ENCODE assay signal across 17 cellular contexts in genomic region chr3:126888186-126888760, GRCh38.
DNase-seq lines count a peak whose midpoint lies in the region; ATAC-seq, FAIRE-seq and TF ChIP-seq lines count a peak whose summit lies in the region.
"Had no signal": no experiment of that assay in that cellular context is flagged by ENCODE, and none has a peak within 500 bp of the region (broad histone marks: within the 10 kb centered on the region; RNA-seq: fewer than 3 reads in every experiment).

No MANE protein-coding gene starts in this region.

- H4K20me1 ChIP-seq in astrocyte (ENCODE audit: insufficient read depth, low read length) (no peaks in the 10 kb centered on the region), PC-9 (ENCODE audit: insufficient read depth) (no peaks in the 10 kb centered on the region)

- POLR2A ChIA-PET in PC-9 (lab: Charles Lee; ENCODE audit: unreplicated experiment): interaction anchor here (0.6 kb wide), 1 partner anchor 687 kb away, joined by 3 read pairs; no protein-coding TSS in a partner anchor

- H3K4me1 ChIP-seq in CD4-positive, CD25-positive, alpha-beta regulatory T cell (ENCODE audit: control insufficient read depth, insufficient read depth, low read length, poor library complexity, severe bottlenecking): peaks cover 8% of the 10 kb centered on the region
- H3K4me1 ChIP-seq in astrocyte (ENCODE audit: insufficient read depth, low read length): no peaks in the 10 kb centered on the region
- H3K4me1 ChIP-seq in PC-9 (replicated peaks; ENCODE audit: insufficient read depth): peaks cover 11% of the 10 kb centered on the region

- no peaks in the 10 kb centered on the region for H3K36me3 ChIP-seq in CD4-positive, CD25-positive, alpha-beta regulatory T cell (ENCODE audit: control insufficient read depth, insufficient read depth, low read length)
- H3K36me3 ChIP-seq in astrocyte (ENCODE audit: insufficient read depth, low read length) (no peaks in the 10 kb centered on the region), PC-9 (ENCODE audit: low read depth) (no peaks in the 10 kb centered on the region)

- no peak overlapping the region for H3K27ac ChIP-seq in CD4-positive, CD25-positive, alpha-beta regulatory T cell (ENCODE audit: insufficient read depth, low read length, poor library complexity, severe bottlenecking)
- no peak overlapping the region for H3K27ac ChIP-seq in astrocyte (ENCODE audit: low read depth, low read length)
- H3K27ac ChIP-seq in PC-9: no peak overlapping the region

- H3K27me3 ChIP-seq in CD4-positive, CD25-positive, alpha-beta regulatory T cell (ENCODE audit: control insufficient read depth, insufficient read depth, low read length): no peaks in the 10 kb centered on the region
- H3K27me3 ChIP-seq in astrocyte (ENCODE audit: insufficient read depth, low read length) (no peaks in the 10 kb centered on the region), PC-9 (ENCODE audit: insufficient read depth, low read depth) (no peaks in the 10 kb centered on the region)

- H3K4me3 Mint-ChIP-seq in CD4-positive, CD25-positive, alpha-beta regulatory T cell: no peak overlapping the region
- H3K4me3 Mint-ChIP-seq in astrocyte (ENCODE audit: unreplicated experiment): no peak overlapping the region
- H3K4me3 Mint-ChIP-seq: activated naive CD8-positive, alpha-beta T cell treated with anti-CD3 and anti-CD28 coated beads, Interleukin-2, amount 50 U/mL, for 24 hours; nephron had no signal

- no peak for ATAC-seq in CD4-positive, CD25-positive, alpha-beta regulatory T cell (ENCODE audit: low read depth in 2 of 2)
- ATAC-seq in HG02610 (IDR thresholded peaks at IDR 0.05; ENCODE audit: unreplicated experiment) (no peak), HG02642 (IDR thresholded peaks at IDR 0.05; ENCODE audit: poor library complexity, unreplicated experiment) (no peak)
- ATAC-seq: activated naive CD8-positive, alpha-beta T cell treated with anti-CD3 and anti-CD28 coated beads, Interleukin-2, amount 50 U/mL, for 24 hours; HCT116; Right ventricle myocardium inferior had no signal

- H3K4me2 ChIP-seq in astrocyte (ENCODE audit: low read length) (no peak overlapping the region), PC-9 (no peak overlapping the region)

- peaks cover 20% of the 10 kb centered on the region for H3K36me3 Mint-ChIP-seq in CD4-positive, CD25-positive, alpha-beta regulatory T cell
- H3K36me3 Mint-ChIP-seq in astrocyte (ENCODE audit: low read depth, unreplicated experiment): peaks cover 9% of the 10 kb centered on the region

- no TSS peak for BruUV-seq in PC-9 (replicated peaks; lab: Mats Ljungman, UMichigan)

- H3K9me3 ChIP-seq in CD4-positive, CD25-positive, alpha-beta regulatory T cell (ENCODE audit: control insufficient read depth in 2 of 2, low read length in 2 of 2): no peaks in the 10 kb centered on the region
- H3K9me3 ChIP-seq in astrocyte (ENCODE audit: insufficient read depth, low read depth, low read length) (no peaks in the 10 kb centered on the region), PC-9 (ENCODE audit: insufficient read depth, low read depth) (no peaks in the 10 kb centered on the region)

- no peak overlapping the region for H3K4me3 ChIP-seq in CD4-positive, CD25-positive, alpha-beta regulatory T cell (ENCODE audit: low read depth, low read length)
- H3K4me3 ChIP-seq in astrocyte (ENCODE audit: insufficient read depth, low read depth, low read length) (no peak overlapping the region), PC-9 (no peak overlapping the region)

- peak overlapping the region in 2 of 3 donors; percentile 61 to 74 for H3K27ac Mint-ChIP-seq in CD4-positive, CD25-positive, alpha-beta regulatory T cell
- H3K27ac Mint-ChIP-seq in astrocyte (ENCODE audit: unreplicated experiment): peak overlapping the region; percentile 48
- H3K27ac Mint-ChIP-seq: activated naive CD8-positive, alpha-beta T cell treated with anti-CD3 and anti-CD28 coated beads, Interleukin-2, amount 50 U/mL, for 24 hours; nephron had no signal

- H3F3A ChIP-seq in PC-9 (ENCODE audit: insufficient read depth, low read depth): no peaks in the 10 kb centered on the region

- peaks cover 0 to 13% (median 7%) of the 10 kb centered on the region in 4 donors for H3K4me1 Mint-ChIP-seq in CD4-positive, CD25-positive, alpha-beta regulatory T cell
- peaks cover 15% of the 10 kb centered on the region for H3K4me1 Mint-ChIP-seq in astrocyte (ENCODE audit: low read depth, unreplicated experiment)
- H3K4me1 Mint-ChIP-seq: activated naive CD8-positive, alpha-beta T cell treated with anti-CD3 and anti-CD28 coated beads, Interleukin-2, amount 50 U/mL, for 24 hours; nephron had no signal

- H3K9me3 Mint-ChIP-seq in CD4-positive, CD25-positive, alpha-beta regulatory T cell: no peaks in the 10 kb centered on the region
- H3K9me3 Mint-ChIP-seq in astrocyte (ENCODE audit: unreplicated experiment): no peaks in the 10 kb centered on the region
- H3K9me3 Mint-ChIP-seq: activated naive CD8-positive, alpha-beta T cell treated with anti-CD3 and anti-CD28 coated beads, Interleukin-2, amount 50 U/mL, for 24 hours; nephron had no signal

- no peaks in the 10 kb centered on the region for H3K27me3 Mint-ChIP-seq in CD4-positive, CD25-positive, alpha-beta regulatory T cell
- peaks cover 6% of the 10 kb centered on the region for H3K27me3 Mint-ChIP-seq in astrocyte (ENCODE audit: low read depth, unreplicated experiment)
- H3K27me3 Mint-ChIP-seq: activated naive CD8-positive, alpha-beta T cell treated with anti-CD3 and anti-CD28 coated beads, Interleukin-2, amount 50 U/mL, for 24 hours had no signal

- intact Hi-C loops in PC-9 (cut with micrococcal nuclease; ENCODE audit: unreplicated experiment): no loop called here

- CTCF ChIA-PET in PC-9 (lab: Charles Lee): no interaction called here

- no peaks in the 10 kb centered on the region for H3K79me2 ChIP-seq in astrocyte (ENCODE audit: insufficient read depth, low read length)
- no peaks in the 10 kb centered on the region for H3K79me2 ChIP-seq in PC-9 (ENCODE audit: low read depth)

- no peak overlapping the region for H3K9ac ChIP-seq in astrocyte (ENCODE audit: low read length)

- H2AFZ ChIP-seq in astrocyte (ENCODE audit: low read depth, low read length): no peak overlapping the region
- no peak overlapping the region for H2AFZ ChIP-seq in PC-9

- no peak for FAIRE-seq in astrocyte (lab: Jason Lieb, UNC)

- no peaks in the 10 kb centered on the region for H3K9me2 ChIP-seq in PC-9 (ENCODE audit: insufficient read depth)

- no peak for DNase-seq in CD4-positive, CD25-positive, alpha-beta regulatory T cell
- DNase-seq in NCI-H128 (lab: John Stamatoyannopoulos, UW; ENCODE audit: unreplicated experiment): peak; percentile 57
- DNase-seq in NCI-H2196 treated with DMSO at 0.1 percent for 48 hours (lab: John Stamatoyannopoulos, UW; ENCODE audit: unreplicated experiment): peak; percentile 28
- no peak for DNase-seq in astrocyte (ENCODE audit: low read depth)
- no peak for DNase-seq in PC-9
- DNase-seq in COLO829 (ENCODE audit: low spot score): no peak
- DNase-seq: ACHN; activated CD8-positive, alpha-beta memory T cell treated with anti-CD3 and anti-CD28 coated beads for 24 hours; activated naive CD8-positive, alpha-beta T cell treated with anti-CD3 and anti-CD28 coated beads, Interleukin-2, amount 50 U/mL, for 24 hours; head of caudate nucleus; mammary epithelial cell; T-helper 1 cell had no signal

- TF ChIP-seq CTCF in astrocyte (IDR thresholded peaks at IDR 0.05; ENCODE audit: insufficient read depth, low read depth, low read length): no peak
- no peak for TF ChIP-seq CTCF in PC-9 (conservative IDR thresholded peaks at IDR 0.05)

Comparison
In these comparisons a context has a peak if more than half of its experiments do, and no peak if none do; other contexts are left out.
1. DNase-seq: peak in NCI-H128 (single experiment) and NCI-H2196 treated with DMSO at 0.1 percent for 48 hours (single experiment); none in CD4-positive, CD25-positive, alpha-beta regulatory T cell (0 of 3), astrocyte (single experiment), PC-9 (0 of 2) and COLO829 (single experiment).